16 cellular contexts compared by ENCODE assay signal in the genomic region with DNA sequence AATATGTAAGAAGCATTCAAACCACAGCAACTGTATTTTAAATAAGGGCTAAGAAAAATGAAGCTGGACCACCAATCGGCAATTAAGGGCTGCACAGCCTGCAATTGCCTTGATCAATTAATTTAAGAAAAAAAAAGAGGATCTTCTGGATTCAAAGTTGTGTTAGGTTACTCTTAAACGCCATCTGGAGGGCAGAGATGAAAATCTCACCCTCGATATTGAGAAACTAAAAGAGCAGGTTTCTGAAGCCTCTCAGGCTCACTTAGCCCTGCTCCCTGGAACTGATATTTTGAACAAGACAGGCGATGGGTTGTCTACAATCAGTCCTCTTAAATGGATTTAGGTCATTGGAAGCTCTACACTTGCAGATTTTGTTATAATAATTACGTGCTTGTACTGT.
DNase-seq lines count a peak whose midpoint lies in the region; TF ChIP-seq lines count a peak whose summit lies in the region.
"Had no signal": no experiment of that assay in that cellular context is flagged by ENCODE, and none has a peak within 500 bp of the region (broad histone marks: within the 10 kb centered on the region; RNA-seq: fewer than 3 reads in every experiment).

No MANE protein-coding gene starts in this region.

- H3K27ac ChIP-seq in C4-2B, result no peak overlapping the region
- H3K27ac ChIP-seq in GM23248, result no peak overlapping the region
- no peak overlapping the region for H3K27ac ChIP-seq in smooth muscle cell (ENCODE audit: low read depth)
- H3K27ac ChIP-seq: BLaER1 treated with 17β-estradiol and CSF1 and Interleukin-3, amounts not matched to agents 10 nM and 100 nM; cardiac muscle cell; gastrocnemius medialis; lower lobe of right lung had no signal

- 46 to 48% methylated on average over 5 of the region's 5 CpGs for WGBS in GM23248 (ENCODE audit: low coverage in 1 of 2, low lambda C conversion rate in 2 of 2, missing lambda C conversion rate in 2 of 2), 2 experiments
- WGBS in smooth muscle cell (ENCODE audit: low lambda C conversion rate), result 78% methylated on average over 5 of the region's 5 CpGs

- H4K20me1 ChIP-seq in GM23248 (ENCODE audit: insufficient read depth) (no peaks in the 10 kb centered on the region), smooth muscle cell (ENCODE audit: low read depth) (no peaks in the 10 kb centered on the region)
- H4K20me1 ChIP-seq: BLaER1 treated with 17β-estradiol and CSF1 and Interleukin-3, amounts not matched to agents 10 nM and 100 nM had no signal

- no peaks in the 10 kb centered on the region for H3K4me1 ChIP-seq in GM23248 (ENCODE audit: insufficient read depth)
- no peaks in the 10 kb centered on the region for H3K4me1 ChIP-seq in NT2/D1 (ENCODE audit: insufficient read depth, insufficient read length)
- no peaks in the 10 kb centered on the region for H3K4me1 ChIP-seq in smooth muscle cell (ENCODE audit: low read depth)
- H3K4me1 ChIP-seq: BLaER1 treated with 17β-estradiol and CSF1 and Interleukin-3, amounts not matched to agents 10 nM and 100 nM; gastrocnemius medialis; lower lobe of right lung had no signal

- H3K4me2 ChIP-seq in GM23248 (ENCODE audit: unreplicated experiment) (no peak overlapping the region), smooth muscle cell (no peak overlapping the region)
- H3K4me2 ChIP-seq: BLaER1 treated with 17β-estradiol and CSF1 and Interleukin-3, amounts not matched to agents 10 nM and 100 nM had no signal

- peaks cover 4% of the 10 kb centered on the region for H3K9me3 ChIP-seq in GM23248 (ENCODE audit: low read depth)
- H3K9me3 ChIP-seq in NT2/D1 (ENCODE audit: insufficient read depth, low read length), result 0 out of 2 replicates have a peak, but pooled peaks cover 8% of the 10 kb centered on the region
- H3K9me3 ChIP-seq in smooth muscle cell (replicated peaks; ENCODE audit: low read depth), result peaks cover 13% of the 10 kb centered on the region
- H3K9me3 ChIP-seq: gastrocnemius medialis had no signal

- no peaks in the 10 kb centered on the region for H3K36me3 ChIP-seq in GM23248 (ENCODE audit: low read depth)
- no peaks in the 10 kb centered on the region for H3K36me3 ChIP-seq in NT2/D1 (ENCODE audit: insufficient read depth, insufficient read length, low read length)
- no peaks in the 10 kb centered on the region for H3K36me3 ChIP-seq in smooth muscle cell (ENCODE audit: low read depth)
- H3K36me3 ChIP-seq: BLaER1 treated with 17β-estradiol and CSF1 and Interleukin-3, amounts not matched to agents 10 nM and 100 nM; cardiac muscle cell; gastrocnemius medialis; lower lobe of right lung had no signal

- H3F3A ChIP-seq in GM23248 (ENCODE audit: insufficient read depth), result no peaks in the 10 kb centered on the region
- no peaks in the 10 kb centered on the region for H3F3A ChIP-seq in smooth muscle cell (ENCODE audit: low read depth)

- H3K9me2 ChIP-seq in GM23248 (ENCODE audit: insufficient read depth), result no peaks in the 10 kb centered on the region

- H3K79me2 ChIP-seq in GM23248 (ENCODE audit: insufficient read depth) (no peaks in the 10 kb centered on the region), smooth muscle cell (ENCODE audit: low read depth) (no peaks in the 10 kb centered on the region)

- H3K27me3 ChIP-seq in GM23248 (replicated peaks; ENCODE audit: insufficient read depth) (no peaks in the 10 kb centered on the region), NT2/D1 (ENCODE audit: insufficient read depth, insufficient read length) (no peaks in the 10 kb centered on the region), smooth muscle cell (ENCODE audit: low read depth) (no peaks in the 10 kb centered on the region)
- H3K27me3 ChIP-seq: BLaER1 treated with 17β-estradiol and CSF1 and Interleukin-3, amounts not matched to agents 10 nM and 100 nM; cardiac muscle cell; gastrocnemius medialis had no signal

- H2AFZ ChIP-seq in GM23248 (no peak overlapping the region), smooth muscle cell (ENCODE audit: low read depth) (no peak overlapping the region)

- H3K4me3 ChIP-seq in GM23248 (no peak overlapping the region), NT2/D1 (ENCODE audit: insufficient read length, low read depth) (no peak overlapping the region), choroid plexus epithelial cell (ENCODE audit: low read depth, low read length) (no peak overlapping the region), smooth muscle cell (no peak overlapping the region)
- H3K4me3 ChIP-seq: BLaER1 treated with 17β-estradiol and CSF1 and Interleukin-3, amounts not matched to agents 10 nM and 100 nM; cardiac muscle cell; gastrocnemius medialis; lower lobe of right lung had no signal

- in situ Hi-C loops in GM23248 (cut with MboI), result no loop called here

- H3K9ac ChIP-seq in GM23248, result no peak overlapping the region
- H3K9ac ChIP-seq in NT2/D1 (ENCODE audit: insufficient read length, low read depth), result no peak overlapping the region
- no peak overlapping the region for H3K9ac ChIP-seq in smooth muscle cell (ENCODE audit: low read depth)
- H3K9ac ChIP-seq: BLaER1 treated with 17β-estradiol and CSF1 and Interleukin-3, amounts not matched to agents 10 nM and 100 nM had no signal

- DNase-seq in GM23248 (peak; percentile 16), NT2/D1 (ENCODE audit: low read depth, low spot score) (peak; percentile 1), choroid plexus epithelial cell (ENCODE audit: low read depth) (peak; percentile 16), DMS153 (lab: John Stamatoyannopoulos, UW) (no peak), smooth muscle cell (lab: John Stamatoyannopoulos, UW; ENCODE audit: unreplicated experiment) (no peak), UCSD-AML1 (lab: John Stamatoyannopoulos, UW; ENCODE audit: unreplicated experiment) (no peak)
- DNase-seq: activated CD4-positive, CD25-positive, alpha-beta regulatory T cell treated with anti-CD3 and anti-CD28 coated beads, Interleukin-2, amount 50 U/mL, for 72 hours; activated CD8-positive, alpha-beta memory T cell treated with anti-CD3 and anti-CD28 coated beads, Interleukin-2, amount 50 U/mL, for 4 hours; effector memory CD4-positive, alpha-beta T cell; gastrocnemius medialis; lower lobe of right lung; NCI-H1930; T-cell had no signal

- peak; percentile 15 for TF ChIP-seq CTCF in C4-2B (conservative IDR thresholded peaks at IDR 0.05)
- peak; percentile 16 for TF ChIP-seq CTCF in choroid plexus epithelial cell (conservative IDR thresholded peaks at IDR 0.05; ENCODE audit: low read depth, low read length)
- TF ChIP-seq CTCF in smooth muscle cell (IDR thresholded peaks at IDR 0.05; ENCODE audit: borderline replicate concordance, insufficient read depth, poor library complexity, severe bottlenecking), result no peak

Comparison
In these comparisons a context has a peak if more than half of its experiments do, and no peak if none do; other contexts are left out.
1. DNase-seq: peak in GM23248 (single experiment), NT2/D1 (single experiment) and choroid plexus epithelial cell (single experiment); none in DMS153 (single experiment), smooth muscle cell (single experiment) and UCSD-AML1 (single experiment).